21 cellular contexts compared by ENCODE assay signal in genomic region chr4:95591278-95591677, GRCh38. TPM values are rescaled to one million over a fixed set of nuclear protein-coding genes. Genes with fewer than 3 reads are reported as not detected.
A peak's percentile ranks its signal among the peaks of the same experiment; 100 is the strongest.
DNase-seq lines count a peak whose midpoint lies in the region; ATAC-seq and TF ChIP-seq lines count a peak whose summit lies in the region.
"Had no signal": no experiment of that assay in that cellular context is flagged by ENCODE, and none has a peak within 500 bp of the region (broad histone marks: within the 10 kb centered on the region; RNA-seq: fewer than 3 reads in every experiment).

No MANE protein-coding gene starts in this region.

- no peak overlapping the region for H3K23ac ChIP-seq in mesenchymal stem cell (ENCODE audit: low read length in 2 of 2)

- H3K36me3 ChIP-seq in mesenchymal stem cell (ENCODE audit: control insufficient read depth in 1 of 2, insufficient read depth in 2 of 2, low read depth in 1 of 2, low read length in 2 of 2) (no peaks in the 10 kb centered on the region), A673 (ENCODE audit: insufficient read depth, low read length, poor library complexity, severe bottlenecking) (no peaks in the 10 kb centered on the region)
- H3K36me3 ChIP-seq: BE2C had no signal

- CTCF ChIA-PET in A673 (lab: Charles Lee) = no interaction called here

- no peak overlapping the region for H3K4me2 ChIP-seq in mesenchymal stem cell (ENCODE audit: low read length, poor library complexity, severe bottlenecking)
- H3K4me2 ChIP-seq: GM23338 had no signal

- H3K4me3 ChIP-seq in mesenchymal stem cell (ENCODE audit: insufficient read depth in 1 of 2, low read depth in 1 of 2, low read length in 2 of 2) = no peak overlapping the region
- no peak overlapping the region for H3K4me3 ChIP-seq in A673 (ENCODE audit: low read depth, low read length, poor library complexity, severe bottlenecking)
- H3K4me3 ChIP-seq: GM23338, K562 had no signal

- ATAC-seq in HG02870 (IDR thresholded peaks at IDR 0.05; ENCODE audit: unreplicated experiment) = no peak
- ATAC-seq: GM23338, K562 had no signal

- no peak overlapping the region for H2BK5ac ChIP-seq in mesenchymal stem cell (ENCODE audit: low read depth, low read length, poor library complexity, severe bottlenecking)

- H2BK15ac ChIP-seq in mesenchymal stem cell (ENCODE audit: low read depth, poor library complexity, severe bottlenecking) = no peak overlapping the region

- WGBS in mesenchymal stem cell = 25% methylated on average over 4 of the region's 5 CpGs

- TF ChIP-seq CTCF in 22Rv1 (IDR thresholded peaks at IDR 0.05) = no peak
- TF ChIP-seq CTCF in A673 (conservative IDR thresholded peaks at IDR 0.05; ENCODE audit: low read depth, low read length) = no peak

- H3K4ac ChIP-seq in mesenchymal stem cell (ENCODE audit: low read depth in 1 of 2, low read length in 2 of 2) = no peak overlapping the region

- no peak overlapping the region for H3K14ac ChIP-seq in mesenchymal stem cell (ENCODE audit: low read length in 2 of 2)

- no peak overlapping the region for H2AFZ ChIP-seq in mesenchymal stem cell (ENCODE audit: low read depth, low read length)
- H2AFZ ChIP-seq: GM23338 had no signal

- no peak overlapping the region for H4K8ac ChIP-seq in mesenchymal stem cell (ENCODE audit: low read length)

- no peak overlapping the region for H2AK5ac ChIP-seq in mesenchymal stem cell (ENCODE audit: low read length, severe bottlenecking)

- H3K27ac ChIP-seq in 22Rv1 (peak overlapping the region; percentile 81), mesenchymal stem cell (ENCODE audit: low read length, poor library complexity, severe bottlenecking) (no peak overlapping the region), A673 (ENCODE audit: low read depth, low read length, poor library complexity, severe bottlenecking) (no peak overlapping the region)

- DNase-seq in H4 (ENCODE audit: low spot score) (peak; percentile 16), NCI-H1930 (lab: John Stamatoyannopoulos, UW) (peak; percentile 3 to 4), mesenchymal stem cell (peak; percentile 58), medulla oblongata (ENCODE audit: extremely low spot score) (no peak), A673 (ENCODE audit: low spot score) (no peak)
- DNase-seq: ACHN; BE2C; C1 segment of cervical spinal cord; CD4-positive, CD25-positive, alpha-beta regulatory T cell; CD8-positive, alpha-beta memory T cell; COR-L47; DMS 273 treated with DMSO at 0.1 percent for 48 hours; DMS79; GF-D8; H9; IMR-90 had no signal

- H3K27me3 ChIP-seq in mesenchymal stem cell (ENCODE audit: control insufficient read depth in 1 of 2, insufficient read depth in 1 of 2, low read length in 2 of 2) = no peaks in the 10 kb centered on the region
- H3K27me3 ChIP-seq in A673 (replicated peaks; ENCODE audit: insufficient read depth, low read depth, low read length, poor library complexity) = no peaks in the 10 kb centered on the region
- H3K27me3 ChIP-seq: BE2C had no signal

- no peak overlapping the region for H3K18ac ChIP-seq in mesenchymal stem cell (ENCODE audit: low read depth in 1 of 2, low read length in 2 of 2)

- H3K79me1 ChIP-seq in mesenchymal stem cell (replicated peaks; ENCODE audit: low read length, poor library complexity, severe bottlenecking) = no peaks in the 10 kb centered on the region

- H2BK12ac ChIP-seq in mesenchymal stem cell (ENCODE audit: low read length in 2 of 2) = no peak overlapping the region

- H3K4me1 ChIP-seq in mesenchymal stem cell (ENCODE audit: control insufficient read depth, insufficient read depth, low read depth, low read length) = no peaks in the 10 kb centered on the region
- H3K4me1 ChIP-seq in A673 (ENCODE audit: insufficient read depth, low read length, poor library complexity, severe bottlenecking) = no peaks in the 10 kb centered on the region

- no peak overlapping the region for H2BK120ac ChIP-seq in mesenchymal stem cell (ENCODE audit: low read depth, low read length)

- no peak overlapping the region for H4K91ac ChIP-seq in mesenchymal stem cell (ENCODE audit: low read length)

- no peak overlapping the region for H3K9ac ChIP-seq in mesenchymal stem cell (ENCODE audit: low read length)

- intact Hi-C loops in A673 (cut with micrococcal nuclease; ENCODE audit: unreplicated experiment) = no loop called here

- H3K9me3 ChIP-seq in mesenchymal stem cell (ENCODE audit: control insufficient read depth, low read length) = no peaks in the 10 kb centered on the region
- no peaks in the 10 kb centered on the region for H3K9me3 ChIP-seq in A673 (ENCODE audit: low read depth, low read length, poor library complexity, severe bottlenecking)
- H3K9me3 ChIP-seq: BE2C had no signal

- POLR2A ChIA-PET in A673 (lab: Charles Lee; ENCODE audit: low non-redundant PET) = no interaction called here

- no TSS peak for BruUV-seq in A673 (replicated peaks; lab: Mats Ljungman, UMichigan)

RNA-seq across cellular contexts. Expression of gene UNC5C, which starts 42.5 kb away (rescaled TPM):
- total RNA-seq in H4 (2014; rRNA removed; shearing (Covaris generic)) = 9.1 and 11.3 TPM in 2 replicates
- 14.9 TPM for polyA plus RNA-seq in mesenchymal stem cell (2013, experiment 1 of 2)
- polyA plus RNA-seq in mesenchymal stem cell (2013, experiment 2 of 2) = 14.1 TPM
- total RNA-seq in A673 (2021) = 0.11 and 0.46 TPM in 2 replicates
- total RNA-seq: CD4-positive, CD25-positive, alpha-beta regulatory T cell; CD8-positive, alpha-beta memory T cell; Daoy; H9 had no signal
- polyA plus RNA-seq: CD8-positive, alpha-beta memory T cell had no signal

Comparison
In these comparisons a context has a peak if more than half of its experiments do, and no peak if none do; other contexts are left out.
1. DNase-seq: peak in H4 (single experiment), NCI-H1930 (2 of 2) and mesenchymal stem cell (single experiment); none in medulla oblongata (single experiment) and A673 (single experiment).